Comparison of ENCODE assay signal across 13 cellular contexts in the genomic region with DNA sequence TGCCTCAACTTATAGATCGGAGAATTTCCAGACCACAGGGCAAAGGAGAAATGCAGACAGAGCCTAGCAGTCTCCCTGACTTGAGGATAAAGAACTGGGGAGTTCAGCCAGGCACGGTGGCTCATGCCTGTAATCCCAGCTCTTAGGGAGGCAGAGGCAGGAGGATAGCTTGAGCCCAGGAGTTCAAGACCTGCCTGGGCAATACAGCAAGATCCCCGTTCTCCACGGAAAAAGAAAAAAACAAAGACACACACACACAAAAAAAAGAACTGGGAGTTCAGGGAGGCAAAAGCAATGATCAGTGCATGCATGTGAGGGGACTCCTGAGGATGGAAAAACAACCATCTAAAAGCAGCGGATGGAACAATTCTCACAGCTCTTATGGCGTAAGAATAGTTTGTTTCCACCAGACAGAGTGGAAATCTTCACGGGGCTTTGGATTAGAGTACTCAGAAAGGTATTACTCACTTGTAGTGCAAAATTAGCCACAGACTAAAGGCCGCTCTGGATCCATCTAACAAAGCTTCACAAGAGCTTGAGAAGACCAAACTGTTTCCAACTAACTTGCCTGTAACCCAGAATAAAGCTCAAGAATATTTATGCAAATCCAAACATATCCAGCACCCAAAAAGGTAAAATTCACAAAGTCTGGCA. TPM values are rescaled to one million over a fixed set of nuclear protein-coding genes. Genes with fewer than 3 reads are reported as not detected.
DNase-seq lines count a peak whose midpoint lies in the region; TF ChIP-seq lines count a peak whose summit lies in the region.
"Had no signal": no experiment of that assay in that cellular context is flagged by ENCODE, and none has a peak within 500 bp of the region (broad histone marks: within the 10 kb centered on the region; RNA-seq: fewer than 3 reads in every experiment).

No MANE protein-coding gene starts in this region.

- H2AFZ ChIP-seq in H9 (ENCODE audit: low read length) (no peak overlapping the region), osteoblast (ENCODE audit: low read length) (no peak overlapping the region)
- H2AFZ ChIP-seq: neural progenitor cell had no signal

- H2AK5ac ChIP-seq in H9 (ENCODE audit: insufficient read length, low read length): no peak overlapping the region

- intact Hi-C loops in activated naive CD4-positive, alpha-beta T cell treated with anti-CD3 and anti-CD28 coated beads for 36 hours (cut with micrococcal nuclease): no loop called here
- intact Hi-C loops in activated T-helper 2 cell treated with anti-CD3 and anti-CD28 coated beads, Interferon-gamma antibody, Interleukin-2, Interleukin-4, amounts not matched to agents 10 μg/mL and 5 μg/mL and 100 μg/mL, durations not matched to agents 14 hours and 24 hours and 36 hours (cut with micrococcal nuclease): no loop called here

- H4K91ac ChIP-seq in H9 (ENCODE audit: insufficient read length, low read depth, low read length): no peak overlapping the region

- H3K4ac ChIP-seq in H9 (ENCODE audit: low read depth, low read length): no peak overlapping the region

- H3K18ac ChIP-seq in H9 (ENCODE audit: insufficient read length, low read depth, low read length): no peak overlapping the region

- H3K4me3 ChIP-seq in osteoblast (ENCODE audit: insufficient read depth, low read length): no peak overlapping the region
- H3K4me3 ChIP-seq: gastroesophageal sphincter, neural progenitor cell had no signal

- no peak overlapping the region for H3K14ac ChIP-seq in H9 (ENCODE audit: insufficient read depth, low read length)

- no peak overlapping the region for H3K23ac ChIP-seq in H9 (ENCODE audit: insufficient read length, low read depth, low read length)

- H3K4me1 ChIP-seq in H9 (ENCODE audit: insufficient read depth, low read length) (no peaks in the 10 kb centered on the region), osteoblast (ENCODE audit: insufficient read depth, low read length) (no peaks in the 10 kb centered on the region)
- H3K4me1 ChIP-seq: neural progenitor cell had no signal

- H3K4me2 ChIP-seq in H9 (ENCODE audit: insufficient read depth, insufficient read length, low read length) (no peak overlapping the region), osteoblast (ENCODE audit: insufficient read depth, low read length) (no peak overlapping the region)
- H3K4me2 ChIP-seq: neural progenitor cell had no signal

- H2BK20ac ChIP-seq in H9 (ENCODE audit: low read depth, low read length, poor library complexity, severe bottlenecking): no peak overlapping the region

- no peak overlapping the region for H2BK12ac ChIP-seq in H9 (ENCODE audit: insufficient read length, low read depth, low read length)

- H2BK120ac ChIP-seq in H9 (ENCODE audit: low read depth, low read length, poor library complexity, severe bottlenecking): no peak overlapping the region

- no peak overlapping the region for H4K5ac ChIP-seq in H9 (ENCODE audit: insufficient read length, low read depth, low read length)

- H3K27ac ChIP-seq in H9 (ENCODE audit: insufficient read length, low read depth, low read length) (no peak overlapping the region), osteoblast (ENCODE audit: low read depth, low read length) (no peak overlapping the region)
- H3K27ac ChIP-seq: gastroesophageal sphincter, neural progenitor cell had no signal

- peaks cover 4% of the 10 kb centered on the region for H3K36me3 Mint-ChIP-seq in activated naive CD4-positive, alpha-beta T cell treated with anti-CD3 and anti-CD28 coated beads for 36 hours (ENCODE audit: low read depth)
- H3K36me3 Mint-ChIP-seq in activated naive CD4-positive, alpha-beta T cell treated with anti-CD3 and anti-CD28 coated beads, Interleukin-2, amount 10 ng/mL, durations not matched to agents 7 days and 5 days: peaks cover 17% of the 10 kb centered on the region
- peaks cover 0 to 6% (median 0%) of the 10 kb centered on the region in 3 experiments; a peak in 2 of 7 replicates for H3K36me3 Mint-ChIP-seq in H9 (ENCODE audit: insufficient read depth in 1 of 3, low read depth in 3 of 3)
- peaks cover 14% of the 10 kb centered on the region for H3K36me3 Mint-ChIP-seq in activated T-helper 2 cell treated with anti-CD3 and anti-CD28 coated beads, Interferon-gamma antibody, Interleukin-2, Interleukin-4, amounts not matched to agents 10 μg/mL and 5 μg/mL and 100 μg/mL, durations not matched to agents 14 hours and 24 hours and 36 hours (ENCODE audit: low read depth)

- no peak overlapping the region for H3K4me3 Mint-ChIP-seq in activated naive CD4-positive, alpha-beta T cell treated with anti-CD3 and anti-CD28 coated beads for 36 hours
- no peak overlapping the region for H3K4me3 Mint-ChIP-seq in activated naive CD4-positive, alpha-beta T cell treated with anti-CD3 and anti-CD28 coated beads, Interleukin-2, amount 10 ng/mL, durations not matched to agents 7 days and 5 days
- no peak overlapping the region for H3K4me3 Mint-ChIP-seq in H9
- no peak overlapping the region for H3K4me3 Mint-ChIP-seq in activated T-helper 2 cell treated with anti-CD3 and anti-CD28 coated beads, Interferon-gamma antibody, Interleukin-2, Interleukin-4, amounts not matched to agents 10 μg/mL and 5 μg/mL and 100 μg/mL, durations not matched to agents 14 hours and 24 hours and 36 hours (ENCODE audit: low read depth)
- H3K4me3 Mint-ChIP-seq: neural progenitor cell had no signal

- DNase-seq in activated naive CD4-positive, alpha-beta T cell treated with anti-CD3 and anti-CD28 coated beads for 36 hours: no peak
- no peak for DNase-seq in activated naive CD4-positive, alpha-beta T cell treated with anti-CD3 and anti-CD28 coated beads, Interleukin-2, amount 10 ng/mL, durations not matched to agents 7 days and 5 days
- no peak for DNase-seq in H9
- DNase-seq in activated T-helper 2 cell treated with anti-CD3 and anti-CD28 coated beads, Interferon-gamma antibody, Interleukin-2, Interleukin-4, amounts not matched to agents 10 μg/mL and 5 μg/mL and 100 μg/mL, durations not matched to agents 14 hours and 24 hours and 36 hours (ENCODE audit: low spot score): no peak
- DNase-seq in osteoblast (ENCODE audit: insufficient read length, low spot score, missing footprints): peak; percentile 14
- no peak for DNase-seq in NCI-H748 treated with DMSO at 0.1 percent for 48 hours (lab: John Stamatoyannopoulos, UW)
- DNase-seq in NCI-H2171 (lab: John Stamatoyannopoulos, UW): no peak
- no peak for DNase-seq in NCI-H748 (lab: John Stamatoyannopoulos, UW; ENCODE audit: unreplicated experiment)
- DNase-seq: dermis blood vessel endothelial cell, erythroblast, NCI-H1694 had no signal

- TF ChIP-seq CTCF in H9 (conservative IDR thresholded peaks at IDR 0.05) (no peak), osteoblast (IDR thresholded peaks at IDR 0.05; ENCODE audit: extremely low read depth, low read depth, low read length) (no peak)

- H3K79me2 ChIP-seq in H9 (ENCODE audit: insufficient read depth, low read length): peaks cover 30% of the 10 kb centered on the region; the same call in 1 of the 2 replicates
- H3K79me2 ChIP-seq in osteoblast (ENCODE audit: insufficient read depth, low read length): peaks cover 96% of the 10 kb centered on the region

- no peaks in the 10 kb centered on the region for H3K9me3 Mint-ChIP-seq in activated naive CD4-positive, alpha-beta T cell treated with anti-CD3 and anti-CD28 coated beads for 36 hours
- no peaks in the 10 kb centered on the region for H3K9me3 Mint-ChIP-seq in activated naive CD4-positive, alpha-beta T cell treated with anti-CD3 and anti-CD28 coated beads, Interleukin-2, amount 10 ng/mL, durations not matched to agents 7 days and 5 days
- H3K9me3 Mint-ChIP-seq in H9: no peaks in the 10 kb centered on the region
- no peaks in the 10 kb centered on the region for H3K9me3 Mint-ChIP-seq in activated T-helper 2 cell treated with anti-CD3 and anti-CD28 coated beads, Interferon-gamma antibody, Interleukin-2, Interleukin-4, amounts not matched to agents 10 μg/mL and 5 μg/mL and 100 μg/mL, durations not matched to agents 14 hours and 24 hours and 36 hours
- H3K9me3 Mint-ChIP-seq: neural progenitor cell had no signal

- H4K8ac ChIP-seq in H9 (replicated peaks; ENCODE audit: insufficient read length, low read depth, low read length): no peak overlapping the region

- no peaks in the 10 kb centered on the region for H3K23me2 ChIP-seq in H9 (ENCODE audit: insufficient read length, low read depth, low read length, poor library complexity, severe bottlenecking)

- H3K9me3 ChIP-seq in H9 (ENCODE audit: control insufficient read depth, low read depth, low read length) (no peaks in the 10 kb centered on the region), osteoblast (ENCODE audit: low read depth, low read length) (no peaks in the 10 kb centered on the region)
- H3K9me3 ChIP-seq: gastroesophageal sphincter had no signal

- H3K4me1 Mint-ChIP-seq in activated naive CD4-positive, alpha-beta T cell treated with anti-CD3 and anti-CD28 coated beads for 36 hours (ENCODE audit: low read depth): peaks cover 68% of the 10 kb centered on the region
- H3K4me1 Mint-ChIP-seq in activated naive CD4-positive, alpha-beta T cell treated with anti-CD3 and anti-CD28 coated beads, Interleukin-2, amount 10 ng/mL, durations not matched to agents 7 days and 5 days: peaks cover 48% of the 10 kb centered on the region
- H3K4me1 Mint-ChIP-seq in H9: no peaks in the 10 kb centered on the region
- peaks cover 38% of the 10 kb centered on the region for H3K4me1 Mint-ChIP-seq in activated T-helper 2 cell treated with anti-CD3 and anti-CD28 coated beads, Interferon-gamma antibody, Interleukin-2, Interleukin-4, amounts not matched to agents 10 μg/mL and 5 μg/mL and 100 μg/mL, durations not matched to agents 14 hours and 24 hours and 36 hours (ENCODE audit: low read depth)
- H3K4me1 Mint-ChIP-seq: neural progenitor cell had no signal

- H3T11ph ChIP-seq in H9 (ENCODE audit: low read length): no peak overlapping the region

- no CpG with 5 or more reads among the region's 8 CpGs for WGBS in H9 (ENCODE audit: extremely low coverage, insufficient read length, low lambda C conversion rate)

- no peak overlapping the region for H2BK5ac ChIP-seq in H9 (ENCODE audit: insufficient read length, low read length)

- H3K27me3 ChIP-seq in H9 (ENCODE audit: insufficient read depth, low read length) (no peaks in the 10 kb centered on the region), osteoblast (ENCODE audit: insufficient read depth, low read length) (no peaks in the 10 kb centered on the region)
- H3K27me3 ChIP-seq: gastroesophageal sphincter, neural progenitor cell had no signal

- no peak overlapping the region for H3K56ac ChIP-seq in H9 (ENCODE audit: insufficient read length, low read depth, low read length)

- CTCF ChIA-PET in activated naive CD4-positive, alpha-beta T cell treated with anti-CD3 and anti-CD28 coated beads for 36 hours (lab: Charles Lee): interaction anchor here (1.0 kb wide), 1 partner anchor 44 kb away, joined by 3 read pairs; no protein-coding TSS in a partner anchor
- CTCF ChIA-PET in activated naive CD4-positive, alpha-beta T cell treated with anti-CD3 and anti-CD28 coated beads, Interleukin-2, amount 10 ng/mL, durations not matched to agents 7 days and 5 days (lab: Charles Lee): no interaction called here

- H3K79me1 ChIP-seq in H9 (ENCODE audit: insufficient read depth, low read depth, low read length, poor library complexity, severe bottlenecking): peaks cover 9% of the 10 kb centered on the region

- no peak overlapping the region for H3K9ac ChIP-seq in H9 (ENCODE audit: extremely low read depth, insufficient read length, low read length)
- H3K9ac ChIP-seq: neural progenitor cell had no signal

- H3K36me3 ChIP-seq in osteoblast (ENCODE audit: insufficient read depth, low read length): no peaks in the 10 kb centered on the region
- H3K36me3 ChIP-seq: gastroesophageal sphincter, neural progenitor cell had no signal

- no peaks in the 10 kb centered on the region for H4K20me1 ChIP-seq in H9 (ENCODE audit: control insufficient read depth, insufficient read depth, insufficient read length)
- H4K20me1 ChIP-seq in osteoblast (ENCODE audit: insufficient read depth, low read length): peaks cover 27% of the 10 kb centered on the region

- H3K27me3 Mint-ChIP-seq in activated naive CD4-positive, alpha-beta T cell treated with anti-CD3 and anti-CD28 coated beads for 36 hours (ENCODE audit: low read depth): no peaks in the 10 kb centered on the region
- no peaks in the 10 kb centered on the region for H3K27me3 Mint-ChIP-seq in activated naive CD4-positive, alpha-beta T cell treated with anti-CD3 and anti-CD28 coated beads, Interleukin-2, amount 10 ng/mL, durations not matched to agents 7 days and 5 days
- no peaks in the 10 kb centered on the region for H3K27me3 Mint-ChIP-seq in H9 (ENCODE audit: low read depth)
- no peaks in the 10 kb centered on the region for H3K27me3 Mint-ChIP-seq in activated T-helper 2 cell treated with anti-CD3 and anti-CD28 coated beads, Interferon-gamma antibody, Interleukin-2, Interleukin-4, amounts not matched to agents 10 μg/mL and 5 μg/mL and 100 μg/mL, durations not matched to agents 14 hours and 24 hours and 36 hours (ENCODE audit: low read depth)

- H2BK15ac ChIP-seq in H9 (ENCODE audit: low read depth, low read length): no peak overlapping the region

- peak overlapping the region; percentile 5 for H3K27ac Mint-ChIP-seq in activated naive CD4-positive, alpha-beta T cell treated with anti-CD3 and anti-CD28 coated beads for 36 hours
- no peak overlapping the region for H3K27ac Mint-ChIP-seq in activated naive CD4-positive, alpha-beta T cell treated with anti-CD3 and anti-CD28 coated beads, Interleukin-2, amount 10 ng/mL, durations not matched to agents 7 days and 5 days
- H3K27ac Mint-ChIP-seq in H9: peak overlapping the region in 2 of 3 experiments; percentile 44 to 46; a peak in 5 of 7 replicates
- peak overlapping the region; percentile 4 for H3K27ac Mint-ChIP-seq in activated T-helper 2 cell treated with anti-CD3 and anti-CD28 coated beads, Interferon-gamma antibody, Interleukin-2, Interleukin-4, amounts not matched to agents 10 μg/mL and 5 μg/mL and 100 μg/mL, durations not matched to agents 14 hours and 24 hours and 36 hours
- H3K27ac Mint-ChIP-seq: neural progenitor cell had no signal

RNA-seq across cellular contexts. Expression of a gene that starts 16.3 kb away (rescaled TPM):
- total RNA-seq in activated naive CD4-positive, alpha-beta T cell treated with anti-CD3 and anti-CD28 coated beads for 36 hours: 10 to 100 TPM; 87.2 to 99.1 TPM
- 250 and 252 TPM in 2 replicates for total RNA-seq in H9 (2021)
- 115 and 117 TPM in 2 replicates for total RNA-seq in activated T-helper 2 cell treated with anti-CD3 and anti-CD28 coated beads, Interferon-gamma antibody, Interleukin-2, Interleukin-4, amounts not matched to agents 10 μg/mL and 5 μg/mL and 100 μg/mL, durations not matched to agents 14 hours and 24 hours and 36 hours
- total RNA-seq in osteoblast: 200 and 202 TPM in 2 replicates

RNA-seq across cellular contexts. Expression of a gene that starts 41.7 kb away (rescaled TPM):
- 1 to 10 TPM; 5.1 to 5.7 TPM for total RNA-seq in activated naive CD4-positive, alpha-beta T cell treated with anti-CD3 and anti-CD28 coated beads for 36 hours
- total RNA-seq in H9 (2021): 11.5 and 12.4 TPM in 2 replicates
- total RNA-seq in activated T-helper 2 cell treated with anti-CD3 and anti-CD28 coated beads, Interferon-gamma antibody, Interleukin-2, Interleukin-4, amounts not matched to agents 10 μg/mL and 5 μg/mL and 100 μg/mL, durations not matched to agents 14 hours and 24 hours and 36 hours: 2.5 and 3.0 TPM in 2 replicates
- 6.9 and 8.5 TPM in 2 replicates for total RNA-seq in osteoblast

RNA-seq across cellular contexts. Expression of a gene that starts 45.6 kb away (rescaled TPM):
- 1 to 10 TPM; 9.5 to 9.9 TPM for total RNA-seq in activated naive CD4-positive, alpha-beta T cell treated with anti-CD3 and anti-CD28 coated beads for 36 hours
- 41.0 and 41.6 TPM in 2 replicates for total RNA-seq in H9 (2021)
- total RNA-seq in activated T-helper 2 cell treated with anti-CD3 and anti-CD28 coated beads, Interferon-gamma antibody, Interleukin-2, Interleukin-4, amounts not matched to agents 10 μg/mL and 5 μg/mL and 100 μg/mL, durations not matched to agents 14 hours and 24 hours and 36 hours: 20.5 and 21.3 TPM in 2 replicates
- total RNA-seq in osteoblast: 34.5 and 35.1 TPM in 2 replicates

RNA-seq across cellular contexts. Expression of a gene that starts 48.7 kb away (rescaled TPM):
- total RNA-seq in activated naive CD4-positive, alpha-beta T cell treated with anti-CD3 and anti-CD28 coated beads for 36 hours: 10 to 100 TPM; 24.2 to 24.3 TPM
- total RNA-seq in H9 (2021) (32.7 and 34.6 TPM in 2 replicates), osteoblast (11.2 and 12.4 TPM in 2 replicates)
- 29.3 and 31.3 TPM in 2 replicates for total RNA-seq in activated T-helper 2 cell treated with anti-CD3 and anti-CD28 coated beads, Interferon-gamma antibody, Interleukin-2, Interleukin-4, amounts not matched to agents 10 μg/mL and 5 μg/mL and 100 μg/mL, durations not matched to agents 14 hours and 24 hours and 36 hours
